Comparison of ENCODE assay signal across 21 cellular contexts in genomic region chr10:45239642-45240041, GRCh38.
DNase-seq lines count a peak whose midpoint lies in the region; ATAC-seq and TF ChIP-seq lines count a peak whose summit lies in the region.
"Had no signal": no experiment of that assay in that cellular context is flagged by ENCODE, and none has a peak within 500 bp of the region (broad histone marks: within the 10 kb centered on the region; RNA-seq: fewer than 3 reads in every experiment).

No MANE protein-coding gene starts in this region.

- peak overlapping the region; percentile 7 for H3K4me2 ChIP-seq in smooth muscle cell

- H3K9me3 ChIP-seq in T-helper 17 cell (ENCODE audit: control insufficient read depth, low read length, poor library complexity, severe bottlenecking) (no peaks in the 10 kb centered on the region), esophagus muscularis mucosa (no peaks in the 10 kb centered on the region), smooth muscle cell (replicated peaks; ENCODE audit: low read depth) (no peaks in the 10 kb centered on the region)
- H3K9me3 ChIP-seq: BE2C had no signal

- TF ChIP-seq POLR2A in esophagus muscularis mucosa (IDR thresholded peaks at IDR 0.05; ENCODE audit: low read depth), result no peak

- H3K27me3 ChIP-seq in esophagus muscularis mucosa, result peaks cover 0 to 4% (median 0%) of the 10 kb centered on the region in 4 donors
- H3K27me3 ChIP-seq in smooth muscle cell (ENCODE audit: low read depth), result no peaks in the 10 kb centered on the region
- H3K27me3 ChIP-seq: BE2C had no signal

- H3K4me1 ChIP-seq in esophagus muscularis mucosa (peaks cover 0 to 5% (median 0%) of the 10 kb centered on the region in 4 donors), smooth muscle cell (ENCODE audit: low read depth) (no peaks in the 10 kb centered on the region)
- H3K4me1 ChIP-seq: BE2C had no signal

- peak overlapping the region; percentile 9 for H3K9ac ChIP-seq in smooth muscle cell (ENCODE audit: low read depth)

- peak; percentile 23 for DNase-seq in ELR (ENCODE audit: low read depth)
- DNase-seq in T-helper 17 cell, result no peak
- peak; percentile 78 for DNase-seq in esophagus muscularis mucosa (ENCODE audit: extremely low spot score)
- DNase-seq in smooth muscle cell (lab: John Stamatoyannopoulos, UW; ENCODE audit: unreplicated experiment), result no peak
- DNase-seq in left colon, result no peak
- DNase-seq in MV-4-11 (lab: John Stamatoyannopoulos, UW), result no peak
- DNase-seq: activated CD4-positive, alpha-beta memory T cell treated with anti-CD3 and anti-CD28 coated beads for 36 hours; activated naive CD4-positive, alpha-beta T cell treated with Interleukin-2 at 50 U/mL for 16 hours; aorta; BE2C; GF-D8; natural killer cell; NCI-H1930; NCI-H446; stimulated activated CD4-positive, alpha-beta T cell treated with anti-CD3 and anti-CD28 coated beads, Interleukin-2, amount 100 ng/mL, for 48 hours; T-helper 1 cell had no signal

- no peaks in the 10 kb centered on the region for H4K20me1 ChIP-seq in smooth muscle cell (ENCODE audit: low read depth)

- peak overlapping the region; percentile 8 for H3K27ac Mint-ChIP-seq in T-helper 17 cell
- H3K27ac Mint-ChIP-seq: activated CD4-positive, alpha-beta memory T cell treated with anti-CD3 and anti-CD28 coated beads for 36 hours; memory B cell; natural killer cell had no signal

- ATAC-seq in T-helper 17 cell (no peak), left colon (no peak), GM21360 (IDR thresholded peaks at IDR 0.05; ENCODE audit: unreplicated experiment) (no peak)
- ATAC-seq: HepG2, natural killer cell, Right ventricle myocardium inferior had no signal

- WGBS in esophagus muscularis mucosa, result 81% methylated on average over 11 of the region's 11 CpGs
- WGBS in smooth muscle cell (ENCODE audit: low lambda C conversion rate), result 54% methylated on average over 11 of the region's 11 CpGs

- TF ChIP-seq CTCF in esophagus muscularis mucosa (IDR thresholded peaks at IDR 0.05) (no peak), smooth muscle cell (IDR thresholded peaks at IDR 0.05; ENCODE audit: borderline replicate concordance, insufficient read depth, poor library complexity, severe bottlenecking) (no peak)

- H3K36me3 ChIP-seq in esophagus muscularis mucosa (no peaks in the 10 kb centered on the region), smooth muscle cell (ENCODE audit: low read depth) (no peaks in the 10 kb centered on the region)
- H3K36me3 ChIP-seq: BE2C had no signal

- H3F3A ChIP-seq in smooth muscle cell (ENCODE audit: low read depth), result no peaks in the 10 kb centered on the region

- H3K36me3 Mint-ChIP-seq in T-helper 17 cell (ENCODE audit: low read depth), result no peaks in the 10 kb centered on the region
- H3K36me3 Mint-ChIP-seq: activated CD4-positive, alpha-beta memory T cell treated with anti-CD3 and anti-CD28 coated beads for 36 hours; memory B cell; natural killer cell had no signal

- peaks cover 5% of the 10 kb centered on the region for H3K4me1 Mint-ChIP-seq in T-helper 17 cell
- H3K4me1 Mint-ChIP-seq: memory B cell had no signal

- H3K4me3 ChIP-seq in esophagus muscularis mucosa (no peak overlapping the region), smooth muscle cell (no peak overlapping the region)

- H3K27me3 Mint-ChIP-seq in T-helper 17 cell, result peaks cover 27% of the 10 kb centered on the region
- H3K27me3 Mint-ChIP-seq: memory B cell had no signal

- H3K79me2 ChIP-seq in smooth muscle cell (ENCODE audit: low read depth), result no peaks in the 10 kb centered on the region

- intact Hi-C loops in esophagus muscularis mucosa (cut with DNase I), result no loop called here
- intact Hi-C loops in left colon (cut with DNase I, micrococcal nuclease), result no loop called here

- H2AFZ ChIP-seq in smooth muscle cell (ENCODE audit: low read depth), result peak overlapping the region; percentile 77

- no peak overlapping the region for H3K4me3 Mint-ChIP-seq in T-helper 17 cell
- H3K4me3 Mint-ChIP-seq: activated CD4-positive, alpha-beta memory T cell treated with anti-CD3 and anti-CD28 coated beads for 36 hours; memory B cell; natural killer cell had no signal

- no peak for TF ChIP-seq EP300 in esophagus muscularis mucosa (IDR thresholded peaks at IDR 0.05)

- H3K27ac ChIP-seq in esophagus muscularis mucosa (replicated peaks in 1 of 4) (no peak overlapping the region), smooth muscle cell (ENCODE audit: low read depth) (peak overlapping the region; percentile 71)
- H3K27ac ChIP-seq: VCaP had no signal

Comparison
In these comparisons a context has a peak if more than half of its experiments do, and no peak if none do; other contexts are left out.
1. DNase-seq: peak in ELR (single experiment) and esophagus muscularis mucosa (single experiment); none in T-helper 17 cell (0 of 3), smooth muscle cell (single experiment), left colon (0 of 2) and MV-4-11 (single experiment).